In the genomic region with DNA sequence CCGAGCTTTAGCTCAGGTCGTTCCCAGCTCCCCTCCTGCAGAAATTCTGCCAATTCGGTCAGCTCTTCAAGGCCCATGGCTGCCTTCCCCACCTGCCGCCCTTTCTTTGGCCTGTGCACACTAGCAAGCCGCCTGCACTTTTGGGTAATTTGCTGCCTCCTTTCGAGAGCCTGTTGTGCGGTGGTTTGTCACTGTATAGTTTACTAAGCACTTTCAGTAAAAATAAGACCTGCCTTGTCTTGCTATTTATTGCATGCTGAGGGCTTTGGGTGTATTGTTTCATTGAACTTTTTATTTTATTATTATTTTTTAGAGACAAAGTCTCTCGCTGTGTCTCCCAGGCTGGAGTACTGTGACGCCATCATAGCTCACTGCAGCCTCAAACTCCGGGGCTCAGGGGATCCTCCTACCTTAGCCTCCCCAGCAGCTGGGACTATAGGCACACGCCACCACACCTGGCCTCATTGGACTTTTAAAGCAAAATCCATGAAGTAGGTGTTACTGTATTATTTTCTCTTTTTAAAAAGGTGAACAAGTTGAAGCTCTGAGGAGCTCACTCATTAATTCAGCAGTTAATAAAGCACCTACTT, we compare ENCODE assay signal across 8 cellular contexts. TPM values are rescaled to one million over a fixed set of nuclear protein-coding genes. Genes with fewer than 3 reads are reported as not detected.
A peak's percentile ranks its signal among the peaks of the same experiment; 100 is the strongest.
DNase-seq lines count a peak whose midpoint lies in the region; ATAC-seq and TF ChIP-seq lines count a peak whose summit lies in the region.

No MANE protein-coding gene starts in this region.

- H3K27ac Mint-ChIP-seq in dendritic cell treated with granulocyte-macrophage colony-stimulating factor and Interleukin-4, amounts not matched to agents 40 ng/mL and 50 ng/mL, for 4 days, result peak overlapping the region; percentile 81

- H4K20me1 ChIP-seq in BLaER1, result no peaks in the 10 kb centered on the region

- peaks cover 22% of the 10 kb centered on the region for H3K4me1 ChIP-seq in BLaER1
- H3K4me1 ChIP-seq in ovary (ENCODE audit: insufficient read depth), result peaks cover 26% of the 10 kb centered on the region

- H3K27me3 ChIP-seq in BLaER1 (peaks cover 6% of the 10 kb centered on the region; the same call in 1 of the 2 replicates), ovary (no peaks in the 10 kb centered on the region)

- TF ChIP-seq POLR2A in ovary (IDR thresholded peaks at IDR 0.05), result no peak

- peak overlapping the region; percentile 75; the same call in 1 of the 2 replicates for H3K9ac ChIP-seq in BLaER1

- H3K27me3 Mint-ChIP-seq in dendritic cell treated with granulocyte-macrophage colony-stimulating factor and Interleukin-4, amounts not matched to agents 40 ng/mL and 50 ng/mL, for 4 days, result peaks cover 21% of the 10 kb centered on the region

- H3K36me3 ChIP-seq in BLaER1 (no peaks in the 10 kb centered on the region), ovary (no peaks in the 10 kb centered on the region)

- no peaks in the 10 kb centered on the region for H3K9me3 Mint-ChIP-seq in dendritic cell treated with granulocyte-macrophage colony-stimulating factor and Interleukin-4, amounts not matched to agents 40 ng/mL and 50 ng/mL, for 4 days

- H3K4me3 Mint-ChIP-seq in dendritic cell treated with granulocyte-macrophage colony-stimulating factor and Interleukin-4, amounts not matched to agents 40 ng/mL and 50 ng/mL, for 4 days, result peak overlapping the region; percentile 75

- intact Hi-C loops in dendritic cell treated with granulocyte-macrophage colony-stimulating factor and Interleukin-4, amounts not matched to agents 40 ng/mL and 50 ng/mL, for 4 days (cut with micrococcal nuclease), result no loop called here
- intact Hi-C loops in ovary (cut with DNase I) (no loop called here), posterior cingulate gyrus (cut with DNase I) (no loop called here)

- H3K9me3 ChIP-seq in BLaER1, result no peaks in the 10 kb centered on the region
- H3K9me3 ChIP-seq in ovary, result no peaks in the 10 kb centered on the region

- H3K4me2 ChIP-seq in BLaER1, result peak overlapping the region; percentile 99

- H3K4me3 ChIP-seq in BLaER1, result peak overlapping the region; percentile 67; the same call in 1 of the 2 replicates
- peak overlapping the region; percentile 43 for H3K4me3 ChIP-seq in ovary

- H3K36me3 Mint-ChIP-seq in dendritic cell treated with granulocyte-macrophage colony-stimulating factor and Interleukin-4, amounts not matched to agents 40 ng/mL and 50 ng/mL, for 4 days (ENCODE audit: low read depth), result peaks cover 17% of the 10 kb centered on the region

- no peak overlapping the region for H3K27ac ChIP-seq in BLaER1
- peak overlapping the region; percentile 72 to 89 for H3K27ac ChIP-seq in ovary

- H3K4me1 Mint-ChIP-seq in dendritic cell treated with granulocyte-macrophage colony-stimulating factor and Interleukin-4, amounts not matched to agents 40 ng/mL and 50 ng/mL, for 4 days (ENCODE audit: low read depth), result peaks cover 42% of the 10 kb centered on the region

- WGBS in ovary, 3 donors, result 20 to 23% (median 23%) methylated on average over 11 of the region's 11 CpGs

- no peak for TF ChIP-seq EP300 in ovary (IDR thresholded peaks at IDR 0.05)

- ATAC-seq in GM21717 (IDR thresholded peaks at IDR 0.05; ENCODE audit: unreplicated experiment), result no peak

- DNase-seq in NCI-H1105 treated with DMSO at 0.1 percent for 48 hours (lab: John Stamatoyannopoulos, UW) (peak; percentile 73), ovary (no peak), glomerular visceral epithelial cell (ENCODE audit: extremely low spot score) (no peak), posterior cingulate gyrus (no peak)
- no peak for DNase-seq in activated CD8-positive, alpha-beta memory T cell treated with anti-CD3 and anti-CD28 coated beads for 24 hours

- TF ChIP-seq CTCF in ovary (IDR thresholded peaks at IDR 0.05), result no peak

RNA-seq across cellular contexts. Expression of a gene that starts 1.1 kb away (rescaled TPM):
- total RNA-seq in ovary, result 10 to 100 TPM in 6 of 7 donors, 1 to 10 TPM in 1; 3.3 to 39.3 (median 24.2) TPM
- 100 to 1,000 TPM in 1 of 2 donors, 10 to 100 TPM in 1; 20.0 to 153 TPM for polyA plus RNA-seq in ovary

RNA-seq across cellular contexts. Expression of a gene that starts 39.0 kb away (rescaled TPM):
- total RNA-seq in ovary, result 10 to 100 TPM in 1 of 7 donors, 1 to 10 TPM in 3, under 1 TPM in 3; 0.25 to 15.2 (median 2.0) TPM
- under 1 TPM in 1 of 2 donors, not detected in 1; 0.90 TPM for polyA plus RNA-seq in ovary
